In the genomic region with DNA sequence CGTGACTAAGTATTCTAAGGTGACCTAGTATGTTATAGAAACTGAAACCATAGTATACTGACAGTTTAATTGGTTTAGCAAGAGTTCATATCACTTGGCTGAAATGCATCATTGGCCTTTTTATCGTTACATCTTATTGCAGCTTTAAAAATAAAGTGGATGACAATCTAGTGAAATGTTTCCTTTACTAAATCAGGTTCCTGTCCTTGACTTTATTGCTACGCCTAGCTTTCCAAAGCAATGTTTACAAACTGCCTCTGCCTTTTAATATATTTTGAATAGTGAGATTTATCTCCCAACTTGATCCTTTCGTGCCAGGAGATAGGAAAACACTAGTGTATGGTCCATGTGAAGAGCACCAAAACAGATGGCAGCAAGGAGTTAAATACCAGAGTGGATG, we compare ENCODE assay signal across 24 cellular contexts.
"Had no signal": no experiment of that assay in that cellular context is flagged by ENCODE, and none has a peak within 500 bp of the region (broad histone marks: within the 10 kb centered on the region; RNA-seq: fewer than 3 reads in every experiment).

No MANE protein-coding gene starts in this region.

- H3K9me3 ChIP-seq: body of pancreas, left lung, neutrophil, suprapubic skin, tibial nerve had no signal

- H3K4me3 Mint-ChIP-seq: activated CD4-positive, alpha-beta memory T cell treated with anti-CD3 and anti-CD28 coated beads, Interleukin-2, amount 10 ng/mL, durations not matched to agents 7 days and 5 days; activated naive CD8-positive, alpha-beta T cell treated with anti-CD3 and anti-CD28 coated beads, Interleukin-2, amount 50 U/mL, for 24 hours; activated T-cell treated with anti-CD3 and anti-CD28 coated beads, Interleukin-2, amount 50 U/mL, for 72 hours; dendritic cell treated with granulocyte-macrophage colony-stimulating factor and Interleukin-4, amounts not matched to agents 40 ng/mL and 50 ng/mL, for 4 days; immature natural killer cell; naive thymus-derived CD8-positive, alpha-beta T cell; stimulated activated memory B cell treated with anti-CD40 and anti-IgM and Interleukin-4, amounts not matched to agents 10 μg/mL and 1 μg/mL and 100 μg/mL, for 72 hours had no signal

- H3K36me3 ChIP-seq: cardiac muscle cell, left lung, neutrophil, stomach, suprapubic skin, tibial nerve had no signal

- H3K27me3 Mint-ChIP-seq: activated CD4-positive, alpha-beta memory T cell treated with anti-CD3 and anti-CD28 coated beads, Interleukin-2, amount 10 ng/mL, durations not matched to agents 7 days and 5 days; activated naive CD8-positive, alpha-beta T cell treated with anti-CD3 and anti-CD28 coated beads, Interleukin-2, amount 50 U/mL, for 24 hours; dendritic cell treated with granulocyte-macrophage colony-stimulating factor and Interleukin-4, amounts not matched to agents 40 ng/mL and 50 ng/mL, for 4 days; naive thymus-derived CD8-positive, alpha-beta T cell; stimulated activated memory B cell treated with anti-CD40 and anti-IgM and Interleukin-4, amounts not matched to agents 10 μg/mL and 1 μg/mL and 100 μg/mL, for 72 hours had no signal

- H3K27ac Mint-ChIP-seq: activated CD4-positive, alpha-beta memory T cell treated with anti-CD3 and anti-CD28 coated beads, Interleukin-2, amount 10 ng/mL, durations not matched to agents 7 days and 5 days; activated naive CD8-positive, alpha-beta T cell treated with anti-CD3 and anti-CD28 coated beads, Interleukin-2, amount 50 U/mL, for 24 hours; activated T-cell treated with anti-CD3 and anti-CD28 coated beads, Interleukin-2, amount 50 U/mL, for 72 hours; dendritic cell treated with granulocyte-macrophage colony-stimulating factor and Interleukin-4, amounts not matched to agents 40 ng/mL and 50 ng/mL, for 4 days; immature natural killer cell; naive thymus-derived CD8-positive, alpha-beta T cell; stimulated activated memory B cell treated with anti-CD40 and anti-IgM and Interleukin-4, amounts not matched to agents 10 μg/mL and 1 μg/mL and 100 μg/mL, for 72 hours had no signal

- H3K9me3 Mint-ChIP-seq: activated CD4-positive, alpha-beta memory T cell treated with anti-CD3 and anti-CD28 coated beads, Interleukin-2, amount 10 ng/mL, durations not matched to agents 7 days and 5 days; activated naive CD8-positive, alpha-beta T cell treated with anti-CD3 and anti-CD28 coated beads, Interleukin-2, amount 50 U/mL, for 24 hours; dendritic cell treated with granulocyte-macrophage colony-stimulating factor and Interleukin-4, amounts not matched to agents 40 ng/mL and 50 ng/mL, for 4 days; stimulated activated memory B cell treated with anti-CD40 and anti-IgM and Interleukin-4, amounts not matched to agents 10 μg/mL and 1 μg/mL and 100 μg/mL, for 72 hours had no signal

- H3K9ac ChIP-seq: parathyroid adenoma had no signal

- H3K79me2 ChIP-seq: hepatocyte, parathyroid adenoma had no signal

- H3K36me3 Mint-ChIP-seq: immature natural killer cell; naive thymus-derived CD8-positive, alpha-beta T cell; stimulated activated memory B cell treated with anti-CD40 and anti-IgM and Interleukin-4, amounts not matched to agents 10 μg/mL and 1 μg/mL and 100 μg/mL, for 72 hours had no signal

- DNase-seq: activated CD4-positive, alpha-beta memory T cell treated with anti-CD3 and anti-CD28 coated beads, Interleukin-2, amount 10 ng/mL, durations not matched to agents 7 days and 5 days; activated CD4-positive, alpha-beta T cell treated with anti-CD3 and anti-CD28 coated beads for 48 hours; activated effector memory CD4-positive, alpha-beta T cell treated with anti-CD3 and anti-CD28 coated beads, Interleukin-2, amount 50 U/mL, for 16 hours; activated naive CD4-positive, alpha-beta T cell treated with anti-CD3 and anti-CD28 coated beads, Interleukin-2, amount 50 U/mL, for 16 hours; activated naive CD8-positive, alpha-beta T cell treated with anti-CD3 and anti-CD28 coated beads, Interleukin-2, amount 50 U/mL, for 24 hours; activated T-cell treated with anti-CD3 and anti-CD28 coated beads, Interleukin-2, amount 50 U/mL, for 72 hours; body of pancreas; effector CD8-positive, alpha-beta T cell; foreskin melanocyte; immature natural killer cell; left lung; naive thymus-derived CD8-positive, alpha-beta T cell; right cardiac atrium; stimulated activated CD4-positive, alpha-beta T cell treated with anti-CD3 and anti-CD28 coated beads, Interleukin-2, amount 100 ng/mL, for 24 hours; stomach had no signal

- H2AFZ ChIP-seq: hepatocyte, parathyroid adenoma had no signal

- H3K27me3 ChIP-seq: body of pancreas, cardiac muscle cell, hepatocyte, left lung, neutrophil, stomach, suprapubic skin had no signal

- H3K27ac ChIP-seq: body of pancreas, cardiac muscle cell, hepatocyte, left lung, neutrophil, parathyroid adenoma, stomach, suprapubic skin, tibial nerve had no signal

- H3K4me1 ChIP-seq: body of pancreas, left lung, parathyroid adenoma, stomach, suprapubic skin, tibial nerve had no signal

- H3K4me2 ChIP-seq: hepatocyte had no signal

- ATAC-seq: activated naive CD8-positive, alpha-beta T cell treated with anti-CD3 and anti-CD28 coated beads, Interleukin-2, amount 50 U/mL, for 24 hours; body of pancreas; left lung; naive thymus-derived CD8-positive, alpha-beta T cell; right cardiac atrium; stimulated activated memory B cell treated with anti-CD40 and anti-IgM and Interleukin-4, amounts not matched to agents 10 μg/mL and 1 μg/mL and 100 μg/mL, for 72 hours had no signal

- H3K4me3 ChIP-seq: body of pancreas, cardiac muscle cell, hepatocyte, left lung, lung, stomach, suprapubic skin, tibial nerve had no signal
